ENCODE assay signal across 26 cellular contexts in the genomic region with DNA sequence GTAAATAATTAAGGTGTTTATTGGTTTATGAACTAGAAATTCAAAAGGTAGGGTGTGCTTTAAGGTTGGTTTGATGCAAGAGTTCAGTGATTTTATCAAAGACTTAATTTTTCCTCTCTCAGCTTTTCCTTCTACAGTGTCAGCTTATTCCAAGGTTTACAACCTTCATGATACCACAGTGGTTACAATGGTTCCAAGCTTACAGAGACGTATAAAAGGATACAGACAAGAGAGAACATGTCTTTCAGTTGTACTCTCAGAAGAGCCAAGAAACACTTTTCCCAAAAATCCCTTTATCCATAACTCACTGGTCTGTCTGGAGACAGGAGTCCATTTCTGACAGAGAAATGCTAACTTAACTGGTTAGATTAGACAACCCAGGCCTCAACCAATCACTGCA.
DNase-seq lines count a peak whose midpoint lies in the region; ATAC-seq, FAIRE-seq and TF ChIP-seq lines count a peak whose summit lies in the region.
"Had no signal": no experiment of that assay in that cellular context is flagged by ENCODE, and none has a peak within 500 bp of the region (broad histone marks: within the 10 kb centered on the region; RNA-seq: fewer than 3 reads in every experiment).

No MANE protein-coding gene starts in this region.

- H3K9me3 Mint-ChIP-seq in MCF 10A (ENCODE audit: unreplicated experiment) (no peaks in the 10 kb centered on the region), type B pancreatic cell (no peaks in the 10 kb centered on the region)
- H3K9me3 Mint-ChIP-seq: CD4-positive, alpha-beta T cell; CD8-positive, alpha-beta memory T cell; HFFc6 had no signal

- intact Hi-C loops in mammary epithelial cell (cut with micrococcal nuclease), result no loop called here
- intact Hi-C loops in MCF 10A (cut with micrococcal nuclease), result no loop called here
- intact Hi-C loops in left colon (cut with DNase I, micrococcal nuclease), result no loop called here

- no peak overlapping the region for H3K27ac ChIP-seq in mammary epithelial cell (ENCODE audit: insufficient read depth, low read depth, low read length)
- peak overlapping the region; percentile 21 for H3K27ac ChIP-seq in hepatocyte
- H3K27ac ChIP-seq: 22Rv1; BLaER1 treated with 17β-estradiol and CSF1 and Interleukin-3, amounts not matched to agents 10 nM and 100 nM had no signal

- H3K4me3 Mint-ChIP-seq in MCF 10A (ENCODE audit: unreplicated experiment) (no peak overlapping the region), type B pancreatic cell (no peak overlapping the region)
- H3K4me3 Mint-ChIP-seq: CD14-positive monocyte; CD4-positive, alpha-beta T cell; CD8-positive, alpha-beta memory T cell; HFFc6 had no signal

- H3K27ac Mint-ChIP-seq in MCF 10A (ENCODE audit: low read depth, unreplicated experiment), result no peak overlapping the region
- no peak overlapping the region for H3K27ac Mint-ChIP-seq in type B pancreatic cell
- H3K27ac Mint-ChIP-seq: CD14-positive monocyte; CD4-positive, alpha-beta T cell; CD8-positive, alpha-beta memory T cell; HFFc6 had no signal

- H3K4me1 ChIP-seq in mammary epithelial cell (ENCODE audit: insufficient read depth, low read length) (peaks cover 5% of the 10 kb centered on the region), hepatocyte (ENCODE audit: insufficient read depth) (no peaks in the 10 kb centered on the region)
- H3K4me1 ChIP-seq: BE2C; BLaER1 treated with 17β-estradiol and CSF1 and Interleukin-3, amounts not matched to agents 10 nM and 100 nM; HAP-1 had no signal

- ATAC-seq in left colon, result peak; percentile 63

- H3K9me3 ChIP-seq in mammary epithelial cell (replicated peaks; ENCODE audit: insufficient read depth, low read length), result no peaks in the 10 kb centered on the region
- no peaks in the 10 kb centered on the region for H3K9me3 ChIP-seq in hepatocyte (ENCODE audit: low read depth)
- H3K9me3 ChIP-seq: BE2C; BLaER1 treated with 17β-estradiol and CSF1 and Interleukin-3, amounts not matched to agents 10 nM and 100 nM; HAP-1 had no signal

- no peak for TF ChIP-seq POLR2A in GM12891 (IDR thresholded peaks at IDR 0.05; ENCODE audit: low read depth, low read length)

- no peaks in the 10 kb centered on the region for H3K79me2 ChIP-seq in mammary epithelial cell (ENCODE audit: insufficient read depth, low read length)
- no peaks in the 10 kb centered on the region for H3K79me2 ChIP-seq in hepatocyte

- dilution Hi-C loops in mammary epithelial cell (cut with HindIII; ENCODE audit: low sequenced_read_pairs), result no loop called here

- H3K27me3 Mint-ChIP-seq in MCF 10A (ENCODE audit: insufficient read depth, unreplicated experiment), result no peaks in the 10 kb centered on the region
- H3K27me3 Mint-ChIP-seq in type B pancreatic cell, result peaks cover 27% of the 10 kb centered on the region
- H3K27me3 Mint-ChIP-seq: CD4-positive, alpha-beta T cell had no signal

- peak; percentile 23 for FAIRE-seq in GM12891 (lab: Jason Lieb, UNC)
- FAIRE-seq: A204.1, GM12892, H54 had no signal

- H3K4me2 ChIP-seq in mammary epithelial cell (ENCODE audit: insufficient read depth, low read depth, low read length), result no peak overlapping the region
- H3K4me2 ChIP-seq in hepatocyte, result no peak overlapping the region
- H3K4me2 ChIP-seq: BLaER1 treated with 17β-estradiol and CSF1 and Interleukin-3, amounts not matched to agents 10 nM and 100 nM had no signal

- peaks cover 6% of the 10 kb centered on the region for H3K4me1 Mint-ChIP-seq in MCF 10A (ENCODE audit: insufficient read depth, unreplicated experiment)
- H3K4me1 Mint-ChIP-seq in type B pancreatic cell (ENCODE audit: unreplicated experiment), result no peaks in the 10 kb centered on the region
- H3K4me1 Mint-ChIP-seq: CD14-positive monocyte; CD8-positive, alpha-beta memory T cell had no signal

- DNase-seq in mammary epithelial cell (peak; percentile 8), MCF 10A (ENCODE audit: unreplicated experiment) (no peak), GM12891 (ENCODE audit: insufficient read length, low spot score) (no peak), hepatocyte (ENCODE audit: low spot score) (no peak), left colon (no peak), epidermal melanocyte (ENCODE audit: insufficient read length, low spot score) (no peak), amniotic stem cell (lab: John Stamatoyannopoulos, UW) (no peak), type B pancreatic cell (ENCODE audit: extremely low spot score, unreplicated experiment) (no peak)
- DNase-seq: ACHN; AML-193; BE2C; Calu3; CD4-positive, alpha-beta T cell; CD8-positive, alpha-beta memory T cell; DMS53; DMS79 treated with DMSO at 0.1 percent for 48 hours; GF-D8; GOT3; HFFc6 had no signal

- 0% methylated on average over 1 of the region's 1 CpG for WGBS in mammary epithelial cell (ENCODE audit: low coverage, missing lambda C conversion rate)
- 63% methylated on average over 1 of the region's 1 CpG for WGBS in hepatocyte (ENCODE audit: low lambda C conversion rate, missing lambda C conversion rate)

- TF ChIP-seq CTCF in mammary epithelial cell (conservative IDR thresholded peaks at IDR 0.05 in 1 of 2, IDR thresholded peaks at IDR 0.05 in 1 of 2; ENCODE audit: extremely low read depth in 1 of 2, insufficient read depth in 1 of 2, low read depth in 1 of 2, low read length in 2 of 2), result no peak
- no peak for TF ChIP-seq CTCF in MCF 10A (IDR thresholded peaks at IDR 0.05; ENCODE audit: unreplicated experiment)
- TF ChIP-seq CTCF in hepatocyte (IDR thresholded peaks at IDR 0.05; ENCODE audit: poor library complexity), result no peak
- TF ChIP-seq CTCF in type B pancreatic cell (conservative IDR thresholded peaks at IDR 0.05), result no peak

- H3K9ac ChIP-seq in mammary epithelial cell (ENCODE audit: insufficient read depth, low read length), result no peak overlapping the region
- H3K9ac ChIP-seq: BLaER1 treated with 17β-estradiol and CSF1 and Interleukin-3, amounts not matched to agents 10 nM and 100 nM had no signal

- in situ Hi-C loops in mammary epithelial cell (cut with MboI; ENCODE audit: low sequenced_read_pairs in 2 of 2), result no loop called here

- CTCF ChIA-PET in mammary epithelial cell (lab: Charles Lee; ENCODE audit: low non-redundant PET), result no interaction called here
- CTCF ChIA-PET in MCF 10A (lab: Yijun Ruan, JAX), result interaction anchor here (0.8 kb wide), 1 partner anchor 48 kb away, joined by 3 read pairs; no protein-coding TSS in a partner anchor

- H3K9me2 ChIP-seq in hepatocyte (replicated peaks; ENCODE audit: insufficient read depth), result no peaks in the 10 kb centered on the region

- H4K20me1 ChIP-seq in mammary epithelial cell (ENCODE audit: insufficient read depth, low read length) (no peaks in the 10 kb centered on the region), hepatocyte (ENCODE audit: insufficient read depth, poor library complexity, severe bottlenecking) (no peaks in the 10 kb centered on the region)
- H4K20me1 ChIP-seq: BLaER1 treated with 17β-estradiol and CSF1 and Interleukin-3, amounts not matched to agents 10 nM and 100 nM had no signal

- H3K27me3 ChIP-seq in mammary epithelial cell (ENCODE audit: insufficient read depth, low read length) (no peaks in the 10 kb centered on the region), hepatocyte (no peaks in the 10 kb centered on the region)
- H3K27me3 ChIP-seq: BE2C; BLaER1 treated with 17β-estradiol and CSF1 and Interleukin-3, amounts not matched to agents 10 nM and 100 nM had no signal

- H3K36me3 Mint-ChIP-seq in MCF 10A (ENCODE audit: insufficient read depth, unreplicated experiment) (no peaks in the 10 kb centered on the region), type B pancreatic cell (no peaks in the 10 kb centered on the region)
- H3K36me3 Mint-ChIP-seq: CD14-positive monocyte; CD8-positive, alpha-beta memory T cell had no signal

- H3K4me3 ChIP-seq in mammary epithelial cell (replicated peaks in 1 of 3; ENCODE audit: insufficient read depth in 1 of 3, low read depth in 2 of 3, low read length in 3 of 3) (no peak overlapping the region), hepatocyte (no peak overlapping the region)
- H3K4me3 ChIP-seq: BLaER1 treated with 17β-estradiol and CSF1 and Interleukin-3, amounts not matched to agents 10 nM and 100 nM; HAP-1 had no signal

- no TSS peak for BruUV-seq in mammary epithelial cell (replicated peaks; lab: Mats Ljungman, UMichigan)
- no TSS peak for BruUV-seq in MCF 10A (replicated peaks; lab: Mats Ljungman, UMichigan)

- H3K36me3 ChIP-seq in mammary epithelial cell (ENCODE audit: insufficient read depth, low read length) (no peaks in the 10 kb centered on the region), hepatocyte (replicated peaks; ENCODE audit: insufficient read depth, low read depth) (no peaks in the 10 kb centered on the region)
- H3K36me3 ChIP-seq: BE2C; BLaER1 treated with 17β-estradiol and CSF1 and Interleukin-3, amounts not matched to agents 10 nM and 100 nM; HAP-1 had no signal

- POLR2A ChIA-PET in MCF 10A (lab: Yijun Ruan, JAX), result interaction anchor here (0.5 to 1.1 kb wide), 2 partner anchors 95 to 1345 kb away, joined by 3 to 4 read pairs; no protein-coding TSS in a partner anchor

- peak overlapping the region; percentile 65 for H2AFZ ChIP-seq in mammary epithelial cell (ENCODE audit: low read depth, low read length)
- H2AFZ ChIP-seq in hepatocyte, result no peak overlapping the region

TF ChIP-seq in GM12891, 5 proteins besides CTCF, POLR2A, EP300 and RAD21:
- TF ChIP-seq PAX5 (IDR thresholded peaks at IDR 0.05; ENCODE audit: insufficient read depth, low read length, severe bottlenecking) (no peak), TAF1 (IDR thresholded peaks at IDR 0.05; ENCODE audit: low read depth, low read length) (no peak), SPI1 (IDR thresholded peaks at IDR 0.05; ENCODE audit: low read depth, low read length) (no peak), POU2F2 (IDR thresholded peaks at IDR 0.05; ENCODE audit: low read depth, low read length) (no peak), POLR2AphosphoS5 (IDR thresholded peaks at IDR 0.05; ENCODE audit: low read depth, low read length) (no peak)
TF ChIP-seq in GM12891: peak in this region for 0.
